ENCODE assay signal across 11 cellular contexts in genomic region chr17:35931794-35932419, GRCh38. TPM values are rescaled to one million over a fixed set of nuclear protein-coding genes. Genes with fewer than 3 reads are reported as not detected.
A peak's percentile ranks its signal among the peaks of the same experiment; 100 is the strongest.
DNase-seq lines count a peak whose midpoint lies in the region; ATAC-seq and TF ChIP-seq lines count a peak whose summit lies in the region.
"Had no signal": no experiment of that assay in that cellular context is flagged by ENCODE, and none has a peak within 500 bp of the region (broad histone marks: within the 10 kb centered on the region; RNA-seq: fewer than 3 reads in every experiment).

No MANE protein-coding gene starts in this region.

- DNase-seq in Daoy (ENCODE audit: low read depth) = peak; percentile 22
- DNase-seq in fibroblast of the conjunctiva (ENCODE audit: low read depth) = peak; percentile 9
- no peak for DNase-seq in activated T-cell treated with anti-CD3 and anti-CD28 coated beads for 4 hours
- DNase-seq: DMS53; mucosa of descending colon; psoas muscle; stimulated activated CD4-positive, alpha-beta T cell treated with anti-CD3 and anti-CD28 coated beads, Interleukin-2, amount 100 ng/mL, for 48 hours; stimulated activated naive B cell treated with anti-CD40 and anti-IgM and Interleukin-4, amounts not matched to agents 10 μg/mL and 1 μg/mL and 100 μg/mL, for 72 hours had no signal

- ATAC-seq in SK-N-SH treated with all-trans-retinoic acid at 6 μM for 48 hours (peak; percentile 47), HG03045 (IDR thresholded peaks at IDR 0.05; ENCODE audit: unreplicated experiment) (no peak), GM18519 (IDR thresholded peaks at IDR 0.05; ENCODE audit: low FRiP score, unreplicated experiment) (no peak)
- ATAC-seq: mucosa of descending colon; psoas muscle; stimulated activated naive B cell treated with anti-CD40 and anti-IgM and Interleukin-4, amounts not matched to agents 10 μg/mL and 1 μg/mL and 100 μg/mL, for 72 hours had no signal

TF ChIP-seq in SK-N-SH treated with all-trans-retinoic acid at 6 μM for 48 hours, 23 proteins besides CTCF, POLR2A, EP300 and RAD21:
- TF ChIP-seq ZNF8 (CRISPR knock-in tag; IDR thresholded peaks at IDR 0.05) (no peak), CSRNP3 (CRISPR knock-in tag; IDR thresholded peaks at IDR 0.05) (no peak), ISL1 (CRISPR knock-in tag; IDR thresholded peaks at IDR 0.05) (no peak), CSDC2 (CRISPR knock-in tag; IDR thresholded peaks at IDR 0.05) (no peak), TCF4 (CRISPR knock-in tag; IDR thresholded peaks at IDR 0.05; ENCODE audit: borderline replicate concordance) (no peak), ZNF70 (CRISPR knock-in tag; IDR thresholded peaks at IDR 0.05) (no peak), PPARA (CRISPR knock-in tag; IDR thresholded peaks at IDR 0.05; ENCODE audit: borderline replicate concordance) (no peak), ESRRG (CRISPR knock-in tag; IDR thresholded peaks at IDR 0.05) (no peak), ZFP3 (CRISPR knock-in tag; IDR thresholded peaks at IDR 0.05) (no peak), RARB (CRISPR knock-in tag; IDR thresholded peaks at IDR 0.05) (no peak), OSR1 (CRISPR knock-in tag; IDR thresholded peaks at IDR 0.05) (no peak), BACH2 (CRISPR knock-in tag; IDR thresholded peaks at IDR 0.05; ENCODE audit: borderline replicate concordance) (no peak)
- TF ChIP-seq, protein P1, sequence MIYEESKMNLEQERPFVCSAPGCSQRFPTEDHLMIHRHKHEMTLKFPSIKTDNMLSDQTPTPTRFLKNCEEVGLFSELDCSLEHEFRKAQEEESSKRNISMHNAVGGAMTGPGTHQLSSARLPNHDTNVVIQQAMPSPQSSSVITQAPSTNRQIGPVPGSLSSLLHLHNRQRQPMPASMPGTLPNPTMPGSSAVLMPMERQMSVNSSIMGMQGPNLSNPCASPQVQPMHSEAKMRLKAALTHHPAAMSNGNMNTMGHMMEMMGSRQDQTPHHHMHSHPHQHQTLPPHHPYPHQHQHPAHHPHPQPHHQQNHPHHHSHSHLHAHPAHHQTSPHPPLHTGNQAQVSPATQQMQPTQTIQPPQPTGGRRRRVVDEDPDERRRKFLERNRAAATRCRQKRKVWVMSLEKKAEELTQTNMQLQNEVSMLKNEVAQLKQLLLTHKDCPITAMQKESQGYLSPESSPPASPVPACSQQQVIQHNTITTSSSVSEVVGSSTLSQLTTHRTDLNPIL (CRISPR knock-in tag; IDR thresholded peaks at IDR 0.05; ENCODE audit: low read depth) = no peak

RNA-seq across cellular contexts. Expression of gene RDM1, which starts 1.3 kb away (rescaled TPM):
- total RNA-seq in Daoy (2014; rRNA removed; shearing (Covaris generic)) = 0.86 and 4.3 TPM in 2 replicates
- total RNA-seq: psoas muscle had no signal

RNA-seq across cellular contexts. Expression of gene LYZL6, which starts 11.6 kb away (rescaled TPM):
- not detected in 2 replicates for total RNA-seq in Daoy (2014; rRNA removed; shearing (Covaris generic))
- total RNA-seq: mucosa of descending colon, psoas muscle had no signal

RNA-seq across cellular contexts. Expression of gene CCL16, which starts 49.4 kb away (rescaled TPM):
- total RNA-seq in Daoy (2014; rRNA removed; shearing (Covaris generic)) = not detected in 2 replicates
- total RNA-seq: psoas muscle had no signal

RNA-seq across cellular contexts. Expression of gene CCL5, which starts 51.7 kb away (rescaled TPM):
- total RNA-seq in Daoy (2014; rRNA removed; shearing (Covaris generic)) = 9.0 and 14.4 TPM in 2 replicates

RNA-seq across cellular contexts. Expression of gene CCL14, which starts 54.6 kb away (rescaled TPM):
- total RNA-seq in Daoy (2014; rRNA removed; shearing (Covaris generic)) = not detected in 2 replicates
